In the genomic region with DNA sequence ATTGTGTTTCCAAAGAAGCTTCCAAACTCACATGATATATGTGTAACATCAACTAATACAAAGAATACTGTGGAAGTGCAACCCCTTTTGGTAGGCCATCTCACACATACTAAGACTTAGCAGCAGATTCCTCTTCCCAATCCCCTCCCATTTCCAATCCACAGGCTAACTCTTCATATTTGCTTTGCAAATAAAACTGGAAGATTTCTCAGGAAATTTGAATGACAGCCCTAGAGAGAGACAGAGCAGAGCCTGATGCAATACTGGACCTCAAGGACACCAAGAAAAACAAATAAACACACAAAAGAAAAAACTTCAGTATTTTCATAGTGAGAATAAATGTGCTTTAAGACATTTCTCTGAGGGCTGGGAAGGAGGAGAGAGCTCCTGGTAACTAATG, we compare ENCODE assay signal across 17 cellular contexts.
A peak's percentile ranks its signal among the peaks of the same experiment; 100 is the strongest.
DNase-seq lines count a peak whose midpoint lies in the region; ATAC-seq, FAIRE-seq and TF ChIP-seq lines count a peak whose summit lies in the region.
"Had no signal": no experiment of that assay in that cellular context is flagged by ENCODE, and none has a peak within 500 bp of the region (broad histone marks: within the 10 kb centered on the region; RNA-seq: fewer than 3 reads in every experiment).

No MANE protein-coding gene starts in this region.

- H3K27ac Mint-ChIP-seq in progenitor cell of endocrine pancreas (peak overlapping the region; percentile 7), type B pancreatic cell (no peak overlapping the region)
- H3K27ac Mint-ChIP-seq: CD4-positive, CD25-positive, alpha-beta regulatory T cell had no signal

- TF ChIP-seq CTCF in HepG2 (CRISPR knock-in tag; IDR thresholded peaks at IDR 0.05) = no peak
- TF ChIP-seq CTCF in right lobe of liver (IDR thresholded peaks at IDR 0.05) = no peak
- TF ChIP-seq CTCF in body of pancreas (IDR thresholded peaks at IDR 0.05) = no peak
- no peak for TF ChIP-seq CTCF in progenitor cell of endocrine pancreas (IDR thresholded peaks at IDR 0.05; ENCODE audit: unreplicated experiment)
- TF ChIP-seq CTCF in type B pancreatic cell (conservative IDR thresholded peaks at IDR 0.05) = no peak

- TF ChIP-seq POLR2A in HepG2 (IDR thresholded peaks at IDR 0.05; ENCODE audit: insufficient read depth in 1 of 2, low read depth in 2 of 2, low read length in 2 of 2) = no peak
- TF ChIP-seq POLR2A in right lobe of liver (IDR thresholded peaks at IDR 0.05) = no peak
- no peak for TF ChIP-seq POLR2A in body of pancreas (IDR thresholded peaks at IDR 0.05)

- H3K79me2 ChIP-seq in HepG2 (ENCODE audit: insufficient read depth, low read length) = no peaks in the 10 kb centered on the region

- FAIRE-seq in HepG2 (lab: Jason Lieb, UNC) = peak; percentile 51
- FAIRE-seq: HTR-8/SVneo, K562 had no signal

- H3K4me2 ChIP-seq in HepG2 (ENCODE audit: low read depth, low read length) = no peak overlapping the region
- H3K4me2 ChIP-seq: BLaER1 treated with 17β-estradiol and CSF1 and Interleukin-3, amounts not matched to agents 10 nM and 100 nM had no signal

- peak; percentile 82 for ATAC-seq in HepG2
- no peak for ATAC-seq in right lobe of liver
- peak; percentile 74 for ATAC-seq in body of pancreas
- no peak for ATAC-seq in HG03442 (IDR thresholded peaks at IDR 0.05; ENCODE audit: unreplicated experiment)
- ATAC-seq: K562 had no signal

- H3K36me3 Mint-ChIP-seq in progenitor cell of endocrine pancreas (ENCODE audit: insufficient read depth) (no peaks in the 10 kb centered on the region), type B pancreatic cell (no peaks in the 10 kb centered on the region)
- H3K36me3 Mint-ChIP-seq: CD4-positive, CD25-positive, alpha-beta regulatory T cell had no signal

- intact Hi-C loops in HepG2 (cut with micrococcal nuclease; ENCODE audit: unreplicated experiment) (no loop called here), right lobe of liver (cut with DNase I) (no loop called here), body of pancreas (cut with DNase I) (no loop called here)

- no peaks in the 10 kb centered on the region for H4K20me1 ChIP-seq in HepG2 (ENCODE audit: insufficient read depth, low read length)
- H4K20me1 ChIP-seq: BLaER1 treated with 17β-estradiol and CSF1 and Interleukin-3, amounts not matched to agents 10 nM and 100 nM had no signal

- TF ChIP-seq RAD21 in HepG2 (CRISPR knock-in tag; IDR thresholded peaks at IDR 0.05) = no peak

- H3K4me3 ChIP-seq in HepG2 (replicated peaks in 1 of 3; ENCODE audit: insufficient read depth in 1 of 3, low read depth in 2 of 3, low read length in 3 of 3) = no peak overlapping the region
- H3K4me3 ChIP-seq in right lobe of liver = no peak overlapping the region
- no peak overlapping the region for H3K4me3 ChIP-seq in body of pancreas
- H3K4me3 ChIP-seq: BLaER1 treated with 17β-estradiol and CSF1 and Interleukin-3, amounts not matched to agents 10 nM and 100 nM; K562 had no signal

- TF ChIP-seq EP300 in HepG2 (IDR thresholded peaks at IDR 0.05; ENCODE audit: low read depth in 2 of 2, low read length in 2 of 2) (0 out of 4 replicates have a peak, but pooled peaks of 1 of the 2 experiments have one; percentile 18), HepG2 (CRISPR knock-in tag; IDR thresholded peaks at IDR 0.05; ENCODE audit: borderline replicate concordance) (no peak)

- no TSS peak for BruUV-seq in HepG2 (replicated peaks; lab: Mats Ljungman, UMichigan)

- no peaks in the 10 kb centered on the region for H3K27me3 Mint-ChIP-seq in progenitor cell of endocrine pancreas
- no peaks in the 10 kb centered on the region for H3K27me3 Mint-ChIP-seq in type B pancreatic cell
- H3K27me3 Mint-ChIP-seq: CD4-positive, CD25-positive, alpha-beta regulatory T cell had no signal

- H2AFZ ChIP-seq in HepG2 (ENCODE audit: low read length) = no peak overlapping the region

- CTCF ChIA-PET in HepG2 (lab: Yijun Ruan, JAX; ENCODE audit: low intra/inter-chr PET ratio, low total read pairs) = no interaction called here

- H3K36me3 ChIP-seq in HepG2 (replicated peaks in 1 of 2; ENCODE audit: control insufficient read depth in 1 of 2, insufficient read depth in 2 of 2, low read length in 2 of 2) (no peaks in the 10 kb centered on the region), right lobe of liver (no peaks in the 10 kb centered on the region), body of pancreas (replicated peaks in 1 of 2; ENCODE audit: insufficient read depth in 1 of 2, low read depth in 2 of 2) (no peaks in the 10 kb centered on the region)
- H3K36me3 ChIP-seq: BLaER1 treated with 17β-estradiol and CSF1 and Interleukin-3, amounts not matched to agents 10 nM and 100 nM had no signal

- peak; percentile 35 for DNase-seq in HepG2 (ENCODE audit: low spot score)
- DNase-seq in right lobe of liver = no peak
- peak; percentile 79 to 83 for DNase-seq in NCI-H526 (lab: John Stamatoyannopoulos, UW)
- DNase-seq in body of pancreas = peak in 1 of 4 donors; percentile 8
- no peak for DNase-seq in progenitor cell of endocrine pancreas (ENCODE audit: low spot score, unreplicated experiment)
- DNase-seq in inferior parietal cortex (ENCODE audit: extremely low spot score) = no peak
- DNase-seq in type B pancreatic cell (ENCODE audit: extremely low spot score, unreplicated experiment) = no peak
- DNase-seq: 8988T; ACHN; Calu3; CD4-positive, CD25-positive, alpha-beta regulatory T cell; DMS 273 treated with DMSO at 0.1 percent for 48 hours; H7 had no signal

- no peak overlapping the region for H3K4me3 Mint-ChIP-seq in progenitor cell of endocrine pancreas (ENCODE audit: low read depth)
- H3K4me3 Mint-ChIP-seq in type B pancreatic cell = no peak overlapping the region
- H3K4me3 Mint-ChIP-seq: CD4-positive, CD25-positive, alpha-beta regulatory T cell had no signal

- H3K9me3 ChIP-seq in HepG2 (ENCODE audit: low read length) = no peaks in the 10 kb centered on the region
- H3K9me3 ChIP-seq in right lobe of liver = no peaks in the 10 kb centered on the region
- no peaks in the 10 kb centered on the region for H3K9me3 ChIP-seq in body of pancreas
- H3K9me3 ChIP-seq: BLaER1 treated with 17β-estradiol and CSF1 and Interleukin-3, amounts not matched to agents 10 nM and 100 nM had no signal

- H3K27me3 ChIP-seq in HepG2 (ENCODE audit: control insufficient read depth in 1 of 2, insufficient read depth in 2 of 2, low read length in 2 of 2) (no peaks in the 10 kb centered on the region), right lobe of liver (no peaks in the 10 kb centered on the region), body of pancreas (no peaks in the 10 kb centered on the region)
- H3K27me3 ChIP-seq: BLaER1 treated with 17β-estradiol and CSF1 and Interleukin-3, amounts not matched to agents 10 nM and 100 nM had no signal

- POLR2A ChIA-PET in HepG2 (lab: Yijun Ruan, JAX) = no interaction called here

- in situ Hi-C loops in HepG2 (cut with HindIII; ENCODE audit: extremely low pct_ligation_motif_present, low pct_unique_long_range_greater_than_20kb) = no loop called here

- H3K9ac ChIP-seq in HepG2 (ENCODE audit: insufficient read depth, low read depth, low read length) = no peak overlapping the region
- H3K9ac ChIP-seq: BLaER1 treated with 17β-estradiol and CSF1 and Interleukin-3, amounts not matched to agents 10 nM and 100 nM had no signal

- peaks cover 3% of the 10 kb centered on the region for H3K9me3 Mint-ChIP-seq in progenitor cell of endocrine pancreas (ENCODE audit: low read depth)
- peaks cover 4% of the 10 kb centered on the region for H3K9me3 Mint-ChIP-seq in type B pancreatic cell

- H3K27ac ChIP-seq in HepG2 (ENCODE audit: extremely low read length, insufficient read depth, low read length) (no peak overlapping the region), right lobe of liver (no peak overlapping the region), body of pancreas (no peak overlapping the region)
- H3K27ac ChIP-seq: BLaER1 treated with 17β-estradiol and CSF1 and Interleukin-3, amounts not matched to agents 10 nM and 100 nM had no signal

- peaks cover 10% of the 10 kb centered on the region for H3K4me1 ChIP-seq in HepG2 (ENCODE audit: insufficient read depth, low read length)
- H3K4me1 ChIP-seq in right lobe of liver = no peaks in the 10 kb centered on the region
- H3K4me1 ChIP-seq in body of pancreas = peaks cover 8% of the 10 kb centered on the region
- H3K4me1 ChIP-seq: BLaER1 treated with 17β-estradiol and CSF1 and Interleukin-3, amounts not matched to agents 10 nM and 100 nM had no signal

- H3K4me1 Mint-ChIP-seq in progenitor cell of endocrine pancreas (ENCODE audit: low read depth) (peaks cover 3% of the 10 kb centered on the region), type B pancreatic cell (ENCODE audit: unreplicated experiment) (no peaks in the 10 kb centered on the region)
- H3K4me1 Mint-ChIP-seq: CD4-positive, CD25-positive, alpha-beta regulatory T cell had no signal

TF ChIP-seq in HepG2, 621 proteins besides CTCF, POLR2A, EP300 and RAD21 (continues in another document):
- TF ChIP-seq, protein P1, sequence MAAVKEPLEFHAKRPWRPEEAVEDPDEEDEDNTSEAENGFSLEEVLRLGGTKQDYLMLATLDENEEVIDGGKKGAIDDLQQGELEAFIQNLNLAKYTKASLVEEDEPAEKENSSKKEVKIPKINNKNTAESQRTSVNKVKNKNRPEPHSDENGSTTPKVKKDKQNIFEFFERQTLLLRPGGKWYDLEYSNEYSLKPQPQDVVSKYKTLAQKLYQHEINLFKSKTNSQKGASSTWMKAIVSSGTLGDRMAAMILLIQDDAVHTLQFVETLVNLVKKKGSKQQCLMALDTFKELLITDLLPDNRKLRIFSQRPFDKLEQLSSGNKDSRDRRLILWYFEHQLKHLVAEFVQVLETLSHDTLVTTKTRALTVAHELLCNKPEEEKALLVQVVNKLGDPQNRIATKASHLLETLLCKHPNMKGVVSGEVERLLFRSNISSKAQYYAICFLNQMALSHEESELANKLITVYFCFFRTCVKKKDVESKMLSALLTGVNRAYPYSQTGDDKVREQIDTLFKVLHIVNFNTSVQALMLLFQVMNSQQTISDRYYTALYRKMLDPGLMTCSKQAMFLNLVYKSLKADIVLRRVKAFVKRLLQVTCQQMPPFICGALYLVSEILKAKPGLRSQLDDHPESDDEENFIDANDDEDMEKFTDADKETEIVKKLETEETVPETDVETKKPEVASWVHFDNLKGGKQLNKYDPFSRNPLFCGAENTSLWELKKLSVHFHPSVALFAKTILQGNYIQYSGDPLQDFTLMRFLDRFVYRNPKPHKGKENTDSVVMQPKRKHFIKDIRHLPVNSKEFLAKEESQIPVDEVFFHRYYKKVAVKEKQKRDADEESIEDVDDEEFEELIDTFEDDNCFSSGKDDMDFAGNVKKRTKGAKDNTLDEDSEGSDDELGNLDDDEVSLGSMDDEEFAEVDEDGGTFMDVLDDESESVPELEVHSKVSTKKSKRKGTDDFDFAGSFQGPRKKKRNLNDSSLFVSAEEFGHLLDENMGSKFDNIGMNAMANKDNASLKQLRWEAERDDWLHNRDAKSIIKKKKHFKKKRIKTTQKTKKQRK (IDR thresholded peaks at IDR 0.05; ENCODE audit: low read length) = no peak
- TF ChIP-seq SOX13 (IDR thresholded peaks at IDR 0.05) (no peak), SOX13 (CRISPR knock-in tag; conservative IDR thresholded peaks at IDR 0.05 in 1 of 2, IDR thresholded peaks at IDR 0.05 in 1 of 2) (peak in 1 of 2 experiments; percentile 44; a peak in 2 of 4 replicates)

Comparison
In these comparisons a context has a peak if more than half of its experiments do, and no peak if none do; other contexts are left out.
1. ATAC-seq: peak in HepG2 (single experiment) and body of pancreas (single experiment); none in right lobe of liver (0 of 4) and HG03442 (single experiment).
2. DNase-seq: peak in HepG2 (single experiment) and NCI-H526 (2 of 2); none in right lobe of liver (0 of 3), progenitor cell of endocrine pancreas (single experiment), inferior parietal cortex (single experiment) and type B pancreatic cell (single experiment).